Comparison of ENCODE assay signal across 23 cellular contexts in the genomic region with DNA sequence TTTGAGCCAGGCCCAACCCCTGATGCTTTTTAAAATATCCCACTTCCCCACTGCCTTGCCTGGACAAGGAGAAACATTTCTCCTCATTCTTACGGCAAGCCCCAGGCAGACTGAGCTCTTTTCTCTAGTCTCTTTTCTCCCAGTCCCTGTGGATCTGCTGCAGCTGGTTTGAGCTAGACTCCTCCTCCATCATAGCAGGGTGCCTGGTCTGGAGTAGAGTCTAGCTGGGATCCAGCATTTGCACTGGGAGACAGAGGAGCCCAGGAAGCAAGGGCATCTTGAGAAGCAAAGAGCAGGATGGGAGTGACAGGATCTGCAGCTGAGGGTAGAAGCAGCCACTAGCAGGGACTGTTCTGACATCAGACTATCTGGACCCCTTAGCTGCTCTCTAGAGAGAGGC.
"Had no signal": no experiment of that assay in that cellular context is flagged by ENCODE, and none has a peak within 500 bp of the region (broad histone marks: within the 10 kb centered on the region; RNA-seq: fewer than 3 reads in every experiment).

No MANE protein-coding gene starts in this region.

- DNase-seq: effector memory CD8-positive, alpha-beta T cell; esophagus squamous epithelium; foreskin fibroblast; glutamatergic neuron; left colon; left ventricle myocardium superior; mesenchymal stem cell; naive B cell; sigmoid colon; stimulated activated CD4-positive, alpha-beta T cell treated with anti-CD3 and anti-CD28 coated beads, Interleukin-2, amount 100 ng/mL, for 24 hours; stimulated activated CD4-positive, alpha-beta T cell treated with anti-CD3 and anti-CD28 coated beads, Interleukin-4, amount 100 ng/mL, for 4 hours; stimulated activated naive B cell treated with anti-CD40 and anti-IgM and Interleukin-4, amounts not matched to agents 10 μg/mL and 1 μg/mL and 100 μg/mL, for 72 hours; stimulated activated naive CD8-positive, alpha-beta T cell treated with anti-CD3 and anti-CD28 coated beads, Interleukin-15, amount 100 ng/mL, for 72 hours; testis; upper lobe of right lung had no signal

- H3K36me3 Mint-ChIP-seq: naive B cell; stimulated activated naive B cell treated with anti-CD40 and anti-IgM and Interleukin-4, amounts not matched to agents 10 μg/mL and 1 μg/mL and 100 μg/mL, for 72 hours had no signal

- H3K4me3 Mint-ChIP-seq: effector memory CD8-positive, alpha-beta T cell; naive B cell; nephron; stimulated activated naive B cell treated with anti-CD40 and anti-IgM and Interleukin-4, amounts not matched to agents 10 μg/mL and 1 μg/mL and 100 μg/mL, for 72 hours; stimulated activated naive CD8-positive, alpha-beta T cell treated with anti-CD3 and anti-CD28 coated beads, Interleukin-15, amount 100 ng/mL, for 72 hours had no signal

- H3K4me1 Mint-ChIP-seq: naive B cell; nephron; stimulated activated naive B cell treated with anti-CD40 and anti-IgM and Interleukin-4, amounts not matched to agents 10 μg/mL and 1 μg/mL and 100 μg/mL, for 72 hours; stimulated activated naive CD8-positive, alpha-beta T cell treated with anti-CD3 and anti-CD28 coated beads, Interleukin-15, amount 100 ng/mL, for 72 hours had no signal

- H3K9me3 Mint-ChIP-seq: nephron had no signal

- ATAC-seq: effector memory CD8-positive, alpha-beta T cell; gastroesophageal sphincter; left colon; left ventricle myocardium superior; stimulated activated naive B cell treated with anti-CD40 and anti-IgM and Interleukin-4, amounts not matched to agents 10 μg/mL and 1 μg/mL and 100 μg/mL, for 72 hours; stimulated activated naive CD8-positive, alpha-beta T cell treated with anti-CD3 and anti-CD28 coated beads, Interleukin-15, amount 100 ng/mL, for 72 hours; upper lobe of right lung had no signal

- H3K36me3 ChIP-seq: esophagus squamous epithelium, gastroesophageal sphincter, neutrophil, right atrium auricular region, sigmoid colon, tibial nerve, upper lobe of right lung, vagina had no signal

- H3K4me3 ChIP-seq: esophagus squamous epithelium, gastroesophageal sphincter, lung, right atrium auricular region, sigmoid colon, skin epidermis, testis, tibial nerve, upper lobe of right lung, vagina had no signal

- H3K27ac ChIP-seq: esophagus squamous epithelium, gastroesophageal sphincter, neutrophil, right atrium auricular region, sigmoid colon, skin epidermis, testis, tibial nerve, upper lobe of right lung, vagina had no signal

- H3K4me1 ChIP-seq: esophagus squamous epithelium, gastroesophageal sphincter, right atrium auricular region, sigmoid colon, testis, tibial nerve, upper lobe of right lung, vagina had no signal

- H3K9me3 ChIP-seq: esophagus squamous epithelium, gastroesophageal sphincter, neutrophil, right atrium auricular region, sigmoid colon, testis, tibial nerve, upper lobe of right lung, vagina had no signal

- H3K27ac Mint-ChIP-seq: effector memory CD8-positive, alpha-beta T cell; naive B cell; nephron; stimulated activated naive B cell treated with anti-CD40 and anti-IgM and Interleukin-4, amounts not matched to agents 10 μg/mL and 1 μg/mL and 100 μg/mL, for 72 hours; stimulated activated naive CD8-positive, alpha-beta T cell treated with anti-CD3 and anti-CD28 coated beads, Interleukin-15, amount 100 ng/mL, for 72 hours had no signal

- H3K27me3 ChIP-seq: esophagus squamous epithelium, gastroesophageal sphincter, neutrophil, right atrium auricular region, sigmoid colon, testis, tibial nerve, upper lobe of right lung, vagina had no signal

- H3K27me3 Mint-ChIP-seq: effector memory CD8-positive, alpha-beta T cell; naive B cell; stimulated activated naive B cell treated with anti-CD40 and anti-IgM and Interleukin-4, amounts not matched to agents 10 μg/mL and 1 μg/mL and 100 μg/mL, for 72 hours; stimulated activated naive CD8-positive, alpha-beta T cell treated with anti-CD3 and anti-CD28 coated beads, Interleukin-15, amount 100 ng/mL, for 72 hours had no signal
